Comparison of ENCODE assay signal across 9 cellular contexts in the genomic region with DNA sequence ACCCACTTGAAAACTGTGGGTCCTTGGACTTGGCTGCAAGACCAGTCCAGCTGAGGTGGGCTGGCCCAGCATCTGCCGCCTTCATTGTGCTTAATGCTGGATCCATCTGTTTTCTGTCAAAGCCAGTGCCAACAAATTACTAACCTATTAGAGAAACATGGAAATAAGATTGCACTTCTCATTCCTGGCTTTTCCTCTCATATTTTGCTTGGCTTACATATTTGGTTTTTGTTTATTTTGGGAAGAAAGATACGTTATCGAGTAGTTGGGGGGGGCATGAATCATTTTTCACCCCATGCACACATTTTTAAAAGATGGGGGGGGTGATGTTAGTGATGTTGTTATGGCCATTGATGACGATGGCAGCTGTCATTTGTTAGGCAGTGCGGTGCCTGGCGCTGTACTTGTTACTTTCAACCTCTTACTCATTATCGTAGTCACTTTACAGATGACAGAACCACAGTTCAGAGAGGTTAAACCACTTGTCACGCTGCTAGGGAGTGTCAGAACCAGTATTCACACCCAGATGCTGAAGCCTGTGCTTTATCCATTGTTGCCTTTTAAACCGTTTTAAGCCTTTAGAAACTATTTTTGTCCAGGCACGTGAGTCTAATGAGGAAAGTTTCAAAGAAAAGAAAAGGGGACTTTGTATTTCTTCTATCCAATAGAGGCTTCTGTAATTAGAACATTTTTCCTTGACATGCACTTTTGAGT.
DNase-seq lines count a peak whose midpoint lies in the region; ATAC-seq and TF ChIP-seq lines count a peak whose summit lies in the region.
"Had no signal": no experiment of that assay in that cellular context is flagged by ENCODE, and none has a peak within 500 bp of the region (broad histone marks: within the 10 kb centered on the region; RNA-seq: fewer than 3 reads in every experiment).

No MANE protein-coding gene starts in this region.

- ATAC-seq in HG02798 (IDR thresholded peaks at IDR 0.05; ENCODE audit: poor library complexity, unreplicated experiment) (peak; percentile 92), HG03354 (IDR thresholded peaks at IDR 0.05; ENCODE audit: poor library complexity, severe bottlenecking, unreplicated experiment) (no peak)

- H2AFZ ChIP-seq in ACC112 (ENCODE audit: low read length, unreplicated experiment), result no peak overlapping the region
- H2AFZ ChIP-seq in PC-9, result no peak overlapping the region

- no peaks in the 10 kb centered on the region for H3K9me2 ChIP-seq in PC-9 (ENCODE audit: insufficient read depth)

- no TSS peak for BruUV-seq in PC-9 (replicated peaks; lab: Mats Ljungman, UMichigan)

- in situ Hi-C loops in astrocyte of the cerebellum (cut with HindIII; ENCODE audit: low sequenced_read_pairs), result no loop called here

- no peaks in the 10 kb centered on the region; the same call in 1 of the 2 replicates for H4K20me1 ChIP-seq in PC-9 (ENCODE audit: insufficient read depth)

- H3K79me2 ChIP-seq in ACC112 (ENCODE audit: control insufficient read depth, insufficient read depth, low read length, unreplicated experiment) (no peaks in the 10 kb centered on the region), PC-9 (ENCODE audit: low read depth) (no peaks in the 10 kb centered on the region)

- DNase-seq in astrocyte of the cerebellum (ENCODE audit: low read depth) (peak; percentile 83), lung microvascular endothelial cell (ENCODE audit: low read depth in 2 of 2) (peak; percentile 91), PC-9 (no peak), globus pallidus (ENCODE audit: low spot score) (no peak), glomerular visceral epithelial cell (ENCODE audit: extremely low spot score) (no peak)
- DNase-seq: DND-41 had no signal

- no peaks in the 10 kb centered on the region for H3F3A ChIP-seq in PC-9 (ENCODE audit: insufficient read depth, low read depth)

- H3K27ac ChIP-seq in ACC112 (ENCODE audit: low read depth, low read length) (peak overlapping the region; percentile 86), PC-9 (no peak overlapping the region)

- H3K9me3 ChIP-seq in PC-9 (ENCODE audit: insufficient read depth, low read depth), result no peaks in the 10 kb centered on the region

- no peak for TF ChIP-seq CTCF in astrocyte of the cerebellum (IDR thresholded peaks at IDR 0.05; ENCODE audit: low read depth, low read length, missing control alignments)
- no peak for TF ChIP-seq CTCF in PC-9 (conservative IDR thresholded peaks at IDR 0.05)

- intact Hi-C loops in PC-9 (cut with micrococcal nuclease; ENCODE audit: unreplicated experiment), result loop anchor here (10.0 kb wide), 1 partner anchor 79 kb away; no protein-coding TSS in a partner anchor

- H3K27me3 ChIP-seq in ACC112 (ENCODE audit: insufficient read depth, low read length) (no peaks in the 10 kb centered on the region), PC-9 (ENCODE audit: insufficient read depth, low read depth) (no peaks in the 10 kb centered on the region)

- peak overlapping the region; percentile 26 for H3K4me3 ChIP-seq in ACC112 (ENCODE audit: low read depth, low read length)
- no peak overlapping the region for H3K4me3 ChIP-seq in astrocyte of the cerebellum (ENCODE audit: low read depth, low read length)
- no peak overlapping the region for H3K4me3 ChIP-seq in PC-9

- H3K4me1 ChIP-seq in ACC112 (ENCODE audit: control insufficient read depth, insufficient read depth, low read length, unreplicated experiment), result peaks cover 23% of the 10 kb centered on the region
- no peaks in the 10 kb centered on the region for H3K4me1 ChIP-seq in PC-9 (replicated peaks; ENCODE audit: insufficient read depth)

- H3K36me3 ChIP-seq in ACC112 (ENCODE audit: insufficient read depth, low read length), result no peaks in the 10 kb centered on the region
- H3K36me3 ChIP-seq in PC-9 (ENCODE audit: low read depth), result no peaks in the 10 kb centered on the region

- no peak overlapping the region for H3K4me2 ChIP-seq in PC-9

- POLR2A ChIA-PET in PC-9 (lab: Charles Lee; ENCODE audit: unreplicated experiment), result no interaction called here

- CTCF ChIA-PET in PC-9 (lab: Charles Lee), result no interaction called here

Comparison
In these comparisons a context has a peak if more than half of its experiments do, and no peak if none do; other contexts are left out.
1. DNase-seq: peak in astrocyte of the cerebellum (single experiment) and lung microvascular endothelial cell (2 of 2); none in PC-9 (0 of 2), globus pallidus (single experiment) and glomerular visceral epithelial cell (single experiment).